Comparison of ENCODE assay signal across 1 cellular context in the genomic region with DNA sequence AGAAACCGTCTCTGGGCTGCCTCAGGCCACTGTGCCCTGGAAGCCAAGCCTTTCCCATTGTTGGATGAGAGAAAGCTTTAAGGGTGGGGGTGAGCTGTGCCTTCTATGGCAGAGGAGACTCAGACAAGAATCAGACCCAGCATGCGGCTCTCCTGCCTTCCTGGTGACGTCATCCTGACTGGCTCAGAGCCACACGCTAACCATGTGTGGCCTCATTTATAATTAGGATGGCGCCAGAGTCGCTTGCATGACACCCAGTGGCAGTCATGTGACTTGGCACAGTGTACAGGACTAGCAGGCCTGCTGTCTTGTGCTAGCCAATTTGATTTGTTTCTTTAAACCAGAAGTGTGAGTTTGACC.
A peak's percentile ranks its signal among the peaks of the same experiment; 100 is the strongest.
TF ChIP-seq lines count a peak whose summit lies in the region.

No MANE protein-coding gene starts in this region.

TF ChIP-seq in SK-N-SH, 30 proteins besides CTCF, POLR2A, EP300 and RAD21 (continued from another document):
- peak; percentile 51 for TF ChIP-seq SMC3 (IDR thresholded peaks at IDR 0.05; ENCODE audit: low read depth, low read length)
- peak; percentile 65; the same call in 1 of the 2 replicates for TF ChIP-seq SIN3A (IDR thresholded peaks at IDR 0.05; ENCODE audit: borderline replicate concordance, low read depth, low read length)
- no peak for TF ChIP-seq EZH2phosphoT487 (IDR thresholded peaks at IDR 0.05; ENCODE audit: borderline replicate concordance, low read depth)
- no peak for TF ChIP-seq FOXM1 (IDR thresholded peaks at IDR 0.05; ENCODE audit: low read depth)
- TF ChIP-seq USF2 (IDR thresholded peaks at IDR 0.05; ENCODE audit: borderline replicate concordance, low read depth, low read length): peak; percentile 62; the same call in 1 of the 2 replicates
- TF ChIP-seq YY1 (IDR thresholded peaks at IDR 0.05; ENCODE audit: low read depth): no peak
- TF ChIP-seq, protein P1, sequence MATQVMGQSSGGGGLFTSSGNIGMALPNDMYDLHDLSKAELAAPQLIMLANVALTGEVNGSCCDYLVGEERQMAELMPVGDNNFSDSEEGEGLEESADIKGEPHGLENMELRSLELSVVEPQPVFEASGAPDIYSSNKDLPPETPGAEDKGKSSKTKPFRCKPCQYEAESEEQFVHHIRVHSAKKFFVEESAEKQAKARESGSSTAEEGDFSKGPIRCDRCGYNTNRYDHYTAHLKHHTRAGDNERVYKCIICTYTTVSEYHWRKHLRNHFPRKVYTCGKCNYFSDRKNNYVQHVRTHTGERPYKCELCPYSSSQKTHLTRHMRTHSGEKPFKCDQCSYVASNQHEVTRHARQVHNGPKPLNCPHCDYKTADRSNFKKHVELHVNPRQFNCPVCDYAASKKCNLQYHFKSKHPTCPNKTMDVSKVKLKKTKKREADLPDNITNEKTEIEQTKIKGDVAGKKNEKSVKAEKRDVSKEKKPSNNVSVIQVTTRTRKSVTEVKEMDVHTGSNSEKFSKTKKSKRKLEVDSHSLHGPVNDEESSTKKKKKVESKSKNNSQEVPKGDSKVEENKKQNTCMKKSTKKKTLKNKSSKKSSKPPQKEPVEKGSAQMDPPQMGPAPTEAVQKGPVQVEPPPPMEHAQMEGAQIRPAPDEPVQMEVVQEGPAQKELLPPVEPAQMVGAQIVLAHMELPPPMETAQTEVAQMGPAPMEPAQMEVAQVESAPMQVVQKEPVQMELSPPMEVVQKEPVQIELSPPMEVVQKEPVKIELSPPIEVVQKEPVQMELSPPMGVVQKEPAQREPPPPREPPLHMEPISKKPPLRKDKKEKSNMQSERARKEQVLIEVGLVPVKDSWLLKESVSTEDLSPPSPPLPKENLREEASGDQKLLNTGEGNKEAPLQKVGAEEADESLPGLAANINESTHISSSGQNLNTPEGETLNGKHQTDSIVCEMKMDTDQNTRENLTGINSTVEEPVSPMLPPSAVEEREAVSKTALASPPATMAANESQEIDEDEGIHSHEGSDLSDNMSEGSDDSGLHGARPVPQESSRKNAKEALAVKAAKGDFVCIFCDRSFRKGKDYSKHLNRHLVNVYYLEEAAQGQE (IDR thresholded peaks at IDR 0.05; ENCODE audit: low read depth, low read length): no peak
- TF ChIP-seq IRF3 (IDR thresholded peaks at IDR 0.05; ENCODE audit: low read depth, low read length): no peak
- TF ChIP-seq NRF1 (IDR thresholded peaks at IDR 0.05; ENCODE audit: low read depth, low read length): no peak
TF ChIP-seq in SK-N-SH: peak in this region for 17.
